ENCODE assay signal across 23 cellular contexts in genomic region chr7:52030722-52031121, GRCh38.
"Had no signal": no experiment of that assay in that cellular context is flagged by ENCODE, and none has a peak within 500 bp of the region (broad histone marks: within the 10 kb centered on the region; RNA-seq: fewer than 3 reads in every experiment).

No MANE protein-coding gene starts in this region.

- H3K9me3 ChIP-seq: heart right ventricle, sigmoid colon, thoracic aorta, upper lobe of left lung had no signal

- H3K4me3 Mint-ChIP-seq: activated CD4-positive, alpha-beta T cell treated with anti-CD3 and anti-CD28 coated beads, Interleukin-2, amount 10 ng/mL, durations not matched to agents 7 days and 5 days; activated CD8-positive, alpha-beta memory T cell treated with anti-CD3 and anti-CD28 coated beads, Interleukin-2, amount 10 ng/mL, durations not matched to agents 7 days and 5 days; activated CD8-positive, alpha-beta T cell treated with anti-CD3 and anti-CD28 coated beads for 36 hours; activated naive CD8-positive, alpha-beta T cell treated with anti-CD3 and anti-CD28 coated beads, Interleukin-2, amount 50 U/mL, for 24 hours; mesothelial cell of epicardium; naive thymus-derived CD8-positive, alpha-beta T cell; stimulated activated naive B cell treated with anti-CD40 and anti-IgM and Interleukin-4, amounts not matched to agents 10 μg/mL and 1 μg/mL and 100 μg/mL, for 72 hours; T-helper 1 cell treated with Interleukin-12 subunit alpha and Interleukin-12 subunit beta and Interleukin-4 antibody, amounts not matched to agents 30 μg/mL and 1 μg/mL, for 36 hours had no signal

- H3K4me1 ChIP-seq: heart right ventricle, sigmoid colon, upper lobe of left lung had no signal

- H3K4me3 ChIP-seq: heart right ventricle, sigmoid colon, thoracic aorta, upper lobe of left lung had no signal

- H3K27me3 ChIP-seq: heart right ventricle, sigmoid colon, upper lobe of left lung had no signal

- ATAC-seq: activated CD8-positive, alpha-beta memory T cell treated with anti-CD3 and anti-CD28 coated beads, Interleukin-2, amount 10 ng/mL, durations not matched to agents 7 days and 5 days; activated CD8-positive, alpha-beta T cell treated with anti-CD3 and anti-CD28 coated beads for 36 hours; activated naive CD8-positive, alpha-beta T cell treated with anti-CD3 and anti-CD28 coated beads, Interleukin-2, amount 50 U/mL, for 24 hours; left lobe of liver; naive thymus-derived CD8-positive, alpha-beta T cell; stimulated activated naive B cell treated with anti-CD40 and anti-IgM and Interleukin-4, amounts not matched to agents 10 μg/mL and 1 μg/mL and 100 μg/mL, for 72 hours had no signal

- H3K4me1 Mint-ChIP-seq: activated CD4-positive, alpha-beta T cell treated with anti-CD3 and anti-CD28 coated beads, Interleukin-2, amount 10 ng/mL, durations not matched to agents 7 days and 5 days; activated CD8-positive, alpha-beta memory T cell treated with anti-CD3 and anti-CD28 coated beads, Interleukin-2, amount 10 ng/mL, durations not matched to agents 7 days and 5 days; activated naive CD8-positive, alpha-beta T cell treated with anti-CD3 and anti-CD28 coated beads, Interleukin-2, amount 50 U/mL, for 24 hours; naive thymus-derived CD8-positive, alpha-beta T cell; stimulated activated naive B cell treated with anti-CD40 and anti-IgM and Interleukin-4, amounts not matched to agents 10 μg/mL and 1 μg/mL and 100 μg/mL, for 72 hours had no signal

- DNase-seq: activated CD4-positive, alpha-beta T cell treated with anti-CD3 and anti-CD28 coated beads, Interleukin-2, amount 10 ng/mL, durations not matched to agents 7 days and 5 days; activated CD8-positive, alpha-beta memory T cell treated with anti-CD3 and anti-CD28 coated beads, Interleukin-2, amount 10 ng/mL, durations not matched to agents 7 days and 5 days; activated CD8-positive, alpha-beta T cell treated with anti-CD3 and anti-CD28 coated beads for 36 hours; activated effector memory CD4-positive, alpha-beta T cell treated with anti-CD3 and anti-CD28 coated beads, Interleukin-2, amount 50 U/mL, for 16 hours; activated naive CD4-positive, alpha-beta T cell treated with anti-CD3 and anti-CD28 coated beads, Interleukin-2, amount 50 U/mL, for 16 hours; activated naive CD8-positive, alpha-beta T cell treated with anti-CD3 and anti-CD28 coated beads, Interleukin-2, amount 50 U/mL, for 24 hours; activated T-cell treated with anti-CD3 and anti-CD28 coated beads for 4 hours; cortex of kidney; heart right ventricle; naive thymus-derived CD8-positive, alpha-beta T cell; retina; sigmoid colon; stimulated activated CD4-positive, alpha-beta T cell treated with anti-CD3 and anti-CD28 coated beads, Interleukin-2, amount 100 ng/mL, for 48 hours; stimulated activated CD8-positive, alpha-beta memory T cell treated with anti-CD3 and anti-CD28 coated beads, Interleukin-4, amount 100 ng/mL, for 48 hours; stimulated activated naive B cell treated with anti-CD40 and anti-IgM and Interleukin-4, amounts not matched to agents 10 μg/mL and 1 μg/mL and 100 μg/mL, for 72 hours; T1000; upper lobe of left lung had no signal

- H3K36me3 ChIP-seq: heart right ventricle, sigmoid colon, thoracic aorta, upper lobe of left lung had no signal

- H3K36me3 Mint-ChIP-seq: activated CD8-positive, alpha-beta memory T cell treated with anti-CD3 and anti-CD28 coated beads, Interleukin-2, amount 10 ng/mL, durations not matched to agents 7 days and 5 days; mesothelial cell of epicardium; stimulated activated naive B cell treated with anti-CD40 and anti-IgM and Interleukin-4, amounts not matched to agents 10 μg/mL and 1 μg/mL and 100 μg/mL, for 72 hours had no signal

- H3K27ac Mint-ChIP-seq: activated CD4-positive, alpha-beta T cell treated with anti-CD3 and anti-CD28 coated beads, Interleukin-2, amount 10 ng/mL, durations not matched to agents 7 days and 5 days; activated CD8-positive, alpha-beta memory T cell treated with anti-CD3 and anti-CD28 coated beads, Interleukin-2, amount 10 ng/mL, durations not matched to agents 7 days and 5 days; activated CD8-positive, alpha-beta T cell treated with anti-CD3 and anti-CD28 coated beads for 36 hours; activated naive CD8-positive, alpha-beta T cell treated with anti-CD3 and anti-CD28 coated beads, Interleukin-2, amount 50 U/mL, for 24 hours; mesothelial cell of epicardium; naive thymus-derived CD8-positive, alpha-beta T cell; progenitor cell of endocrine pancreas; stimulated activated naive B cell treated with anti-CD40 and anti-IgM and Interleukin-4, amounts not matched to agents 10 μg/mL and 1 μg/mL and 100 μg/mL, for 72 hours; T-helper 1 cell treated with Interleukin-12 subunit alpha and Interleukin-12 subunit beta and Interleukin-4 antibody, amounts not matched to agents 30 μg/mL and 1 μg/mL, for 36 hours had no signal

- H3K27ac ChIP-seq: epithelial cell of prostate, heart right ventricle, sigmoid colon, thoracic aorta, upper lobe of left lung had no signal

- H3K27me3 Mint-ChIP-seq: activated CD4-positive, alpha-beta T cell treated with anti-CD3 and anti-CD28 coated beads, Interleukin-2, amount 10 ng/mL, durations not matched to agents 7 days and 5 days; activated CD8-positive, alpha-beta memory T cell treated with anti-CD3 and anti-CD28 coated beads, Interleukin-2, amount 10 ng/mL, durations not matched to agents 7 days and 5 days; activated CD8-positive, alpha-beta T cell treated with anti-CD3 and anti-CD28 coated beads for 36 hours; activated naive CD8-positive, alpha-beta T cell treated with anti-CD3 and anti-CD28 coated beads, Interleukin-2, amount 50 U/mL, for 24 hours; naive thymus-derived CD8-positive, alpha-beta T cell; progenitor cell of endocrine pancreas; stimulated activated naive B cell treated with anti-CD40 and anti-IgM and Interleukin-4, amounts not matched to agents 10 μg/mL and 1 μg/mL and 100 μg/mL, for 72 hours had no signal

- H3K9me3 Mint-ChIP-seq: mesothelial cell of epicardium had no signal
